Comparison of ENCODE assay signal across 8 cellular contexts in the genomic region with DNA sequence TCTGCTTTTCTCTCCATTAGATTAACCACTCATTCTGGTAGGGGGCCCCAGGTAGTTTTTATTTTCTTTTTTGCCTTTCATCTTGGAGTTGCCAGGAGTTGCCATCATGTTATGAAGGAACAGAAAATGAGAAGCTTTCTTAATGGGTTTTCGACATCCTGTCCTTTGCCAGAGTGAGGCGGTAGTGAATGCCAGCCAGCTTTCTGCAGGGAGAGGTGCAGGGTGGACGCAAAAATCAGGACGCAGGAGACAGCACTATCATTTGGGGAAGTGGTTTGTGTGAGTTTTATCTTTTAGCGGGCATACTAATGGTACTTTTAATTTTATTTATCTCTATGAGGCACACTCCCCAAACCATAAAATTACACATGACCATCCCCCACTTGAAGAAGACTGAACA. TPM values are rescaled to one million over a fixed set of nuclear protein-coding genes. Genes with fewer than 3 reads are reported as not detected.
DNase-seq lines count a peak whose midpoint lies in the region; ATAC-seq and TF ChIP-seq lines count a peak whose summit lies in the region.

No MANE protein-coding gene starts in this region.

- no peak overlapping the region for H3K27ac Mint-ChIP-seq in activated T-cell treated with anti-CD3 and anti-CD28 coated beads, Interleukin-2, amount 50 U/mL, for 72 hours
- H3K27ac Mint-ChIP-seq in T-helper 17 cell = no peak overlapping the region

- H3K9me3 ChIP-seq in T-helper 17 cell (ENCODE audit: control insufficient read depth, low read length, poor library complexity, severe bottlenecking) = no peaks in the 10 kb centered on the region

- peaks cover 12% of the 10 kb centered on the region for H3K4me1 Mint-ChIP-seq in activated T-cell treated with anti-CD3 and anti-CD28 coated beads, Interleukin-2, amount 50 U/mL, for 72 hours (ENCODE audit: low read depth)
- peaks cover 13% of the 10 kb centered on the region for H3K4me1 Mint-ChIP-seq in T-helper 17 cell

- TF ChIP-seq POLR2A in erythroblast (IDR thresholded peaks at IDR 0.05; ENCODE audit: low read length) = no peak

- H3K4me3 Mint-ChIP-seq in activated T-cell treated with anti-CD3 and anti-CD28 coated beads, Interleukin-2, amount 50 U/mL, for 72 hours = peak overlapping the region; percentile 84 to 88
- peak overlapping the region; percentile 81 for H3K4me3 Mint-ChIP-seq in T-helper 17 cell

- no peaks in the 10 kb centered on the region for H3K9me3 Mint-ChIP-seq in activated T-cell treated with anti-CD3 and anti-CD28 coated beads, Interleukin-2, amount 50 U/mL, for 72 hours

- H3K36me3 Mint-ChIP-seq in activated T-cell treated with anti-CD3 and anti-CD28 coated beads, Interleukin-2, amount 50 U/mL, for 72 hours (ENCODE audit: insufficient read depth in 2 of 2) = no peaks in the 10 kb centered on the region
- H3K36me3 Mint-ChIP-seq in T-helper 17 cell (ENCODE audit: low read depth) = peaks cover 2% of the 10 kb centered on the region

- DNase-seq in activated T-cell treated with anti-CD3 and anti-CD28 coated beads, Interleukin-2, amount 50 U/mL, for 72 hours = no peak
- DNase-seq in activated T-cell treated with anti-CD3 and anti-CD28 coated beads for 4 hours (no peak), T-helper 17 cell (no peak), germinal center (ENCODE audit: low spot score) (peak; percentile 5), retina (peak; percentile 48), erythroblast (lab: John Stamatoyannopoulos, UW) (no peak)
- DNase-seq in activated effector memory CD4-positive, alpha-beta T cell treated with anti-CD3 and anti-CD28 coated beads, Interleukin-2, amount 50 U/mL, for 16 hours = no peak
- no peak for DNase-seq in central memory CD4-positive, alpha-beta T cell

- H3K27me3 Mint-ChIP-seq in activated T-cell treated with anti-CD3 and anti-CD28 coated beads, Interleukin-2, amount 50 U/mL, for 72 hours (ENCODE audit: low read depth) = peaks cover 53% of the 10 kb centered on the region
- peaks cover 81% of the 10 kb centered on the region for H3K27me3 Mint-ChIP-seq in T-helper 17 cell

- ATAC-seq in activated T-cell treated with anti-CD3 and anti-CD28 coated beads, Interleukin-2, amount 50 U/mL, for 72 hours (replicated peaks in 1 of 2) = no peak
- no peak for ATAC-seq in T-helper 17 cell

RNA-seq across cellular contexts. Expression of a gene that starts 1.7 kb away (rescaled TPM):
- total RNA-seq in activated T-cell treated with anti-CD3 and anti-CD28 coated beads, Interleukin-2, amount 50 U/mL, for 72 hours = 10 to 100 TPM in 1 of 2 donors, 1 to 10 TPM in 1; 1.3 to 12.8 TPM
- total RNA-seq in T-helper 17 cell = under 1 TPM in 1 of 2 donors, not detected in 1; 0.05 TPM

Comparison
In these comparisons a context has a peak if more than half of its experiments do, and no peak if none do; other contexts are left out.
1. DNase-seq: peak in germinal center (single experiment) and retina (single experiment); none in activated T-cell treated with anti-CD3 and anti-CD28 coated beads, Interleukin-2, amount 50 U/mL, for 72 hours (0 of 2), activated T-cell treated with anti-CD3 and anti-CD28 coated beads for 4 hours (single experiment), T-helper 17 cell (0 of 3), activated effector memory CD4-positive, alpha-beta T cell treated with anti-CD3 and anti-CD28 coated beads, Interleukin-2, amount 50 U/mL, for 16 hours (single experiment), central memory CD4-positive, alpha-beta T cell (single experiment) and erythroblast (0 of 2).